In the genomic region with DNA sequence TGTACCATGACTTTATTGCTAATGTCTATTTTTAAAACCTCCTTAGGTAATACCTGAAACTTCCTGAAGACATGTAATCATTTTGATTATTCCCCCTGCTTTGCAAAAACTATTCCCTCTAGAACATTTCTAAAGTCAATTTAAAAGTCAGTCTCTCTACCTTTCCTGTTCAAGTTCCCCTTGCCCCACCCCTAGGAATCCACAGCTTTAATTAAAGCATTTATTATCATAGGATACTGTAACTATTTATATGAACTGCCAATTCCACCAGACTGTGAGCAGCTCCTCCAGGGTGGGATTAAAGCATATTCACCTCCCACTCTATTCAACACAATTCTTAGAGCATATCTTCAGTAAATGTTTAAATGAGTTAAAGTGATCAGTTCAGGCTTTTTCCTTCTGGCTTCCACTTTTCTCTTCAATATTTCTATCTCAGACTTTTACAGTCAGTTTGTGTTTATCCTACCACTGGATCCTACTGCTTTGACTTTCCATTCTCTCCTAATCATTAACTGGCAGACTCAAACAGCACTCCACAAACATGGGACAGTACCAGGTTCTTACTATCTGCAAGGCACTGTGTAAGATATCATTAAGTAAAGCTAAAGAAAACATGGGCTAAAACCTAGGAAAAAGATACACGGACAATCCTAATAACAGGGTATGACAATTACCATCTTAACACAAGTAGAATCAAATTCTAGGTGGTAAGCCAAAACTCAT, we compare ENCODE assay signal across 22 cellular contexts. TPM values are rescaled to one million over a fixed set of nuclear protein-coding genes. Genes with fewer than 3 reads are reported as not detected.
"Had no signal": no experiment of that assay in that cellular context is flagged by ENCODE, and none has a peak within 500 bp of the region (broad histone marks: within the 10 kb centered on the region; RNA-seq: fewer than 3 reads in every experiment).

No MANE protein-coding gene starts in this region.

- H3K36me3 Mint-ChIP-seq: activated naive CD8-positive, alpha-beta T cell treated with anti-CD3 and anti-CD28 coated beads for 36 hours had no signal

- DNase-seq: activated CD4-positive, alpha-beta T cell treated with anti-CD3 and anti-CD28 coated beads for 4 hours; activated CD4-positive, alpha-beta T cell treated with anti-CD3 and anti-CD28 coated beads, Interleukin-2, amount 50 U/mL, for 48 hours; activated CD4-positive, CD25-positive, alpha-beta regulatory T cell; activated CD8-positive, alpha-beta memory T cell treated with anti-CD3 and anti-CD28 coated beads, Interleukin-2, amount 50 U/mL, for 48 hours; activated naive CD4-positive, alpha-beta T cell treated with Interleukin-2 at 50 U/mL for 16 hours; activated naive CD8-positive, alpha-beta T cell treated with anti-CD3 and anti-CD28 coated beads for 36 hours; activated T-cell treated with anti-CD3 and anti-CD28 coated beads, Interleukin-2, amount 50 U/mL, for 48 hours; colonic mucosa; dorsolateral prefrontal cortex; effector memory CD8-positive, alpha-beta T cell; left cardiac atrium; midbrain; stimulated activated CD4-positive, alpha-beta T cell treated with anti-CD3 and anti-CD28 coated beads, Interleukin-12 subunit alpha, Interleukin-12 subunit beta, amount 100 ng/mL, for 4 hours; stimulated activated CD4-positive, alpha-beta T cell treated with anti-CD3 and anti-CD28 coated beads, Interleukin-4, amount 100 ng/mL, for 4 hours; substantia nigra; SW 1271; T-helper 17 cell; tibial artery had no signal

- H3K9me3 ChIP-seq: breast epithelium, colonic mucosa, esophagus muscularis mucosa, tibial artery had no signal

- H3K27me3 ChIP-seq: breast epithelium, colonic mucosa, dorsolateral prefrontal cortex, esophagus muscularis mucosa, tibial artery had no signal

- H3K4me3 ChIP-seq: breast epithelium, colonic mucosa, dorsolateral prefrontal cortex, esophagus muscularis mucosa, tibial artery had no signal

- ATAC-seq: effector memory CD8-positive, alpha-beta T cell; left cardiac atrium; T-helper 17 cell had no signal

- H3K27ac ChIP-seq: breast epithelium, dorsolateral prefrontal cortex, esophagus muscularis mucosa, tibial artery had no signal

- H3K4me1 Mint-ChIP-seq: activated naive CD8-positive, alpha-beta T cell treated with anti-CD3 and anti-CD28 coated beads for 36 hours had no signal

- H3K27ac Mint-ChIP-seq: activated naive CD8-positive, alpha-beta T cell treated with anti-CD3 and anti-CD28 coated beads for 36 hours; effector memory CD8-positive, alpha-beta T cell; stimulated activated naive CD8-positive, alpha-beta T cell treated with anti-CD3 and anti-CD28 coated beads, Interleukin-15, Interleukin-2, amounts not matched to agents 100 ng/mL and 50 ng/mL, for 24 hours; T-helper 17 cell had no signal

- H3K4me1 ChIP-seq: breast epithelium had no signal

- H3K4me3 Mint-ChIP-seq: activated naive CD8-positive, alpha-beta T cell treated with anti-CD3 and anti-CD28 coated beads for 36 hours; effector memory CD8-positive, alpha-beta T cell; stimulated activated naive CD8-positive, alpha-beta T cell treated with anti-CD3 and anti-CD28 coated beads, Interleukin-15, Interleukin-2, amounts not matched to agents 100 ng/mL and 50 ng/mL, for 24 hours; T-helper 17 cell had no signal

- H3K9me3 Mint-ChIP-seq: activated naive CD8-positive, alpha-beta T cell treated with anti-CD3 and anti-CD28 coated beads for 36 hours; central memory CD8-positive, alpha-beta T cell; effector memory CD8-positive, alpha-beta T cell; stimulated activated naive CD8-positive, alpha-beta T cell treated with anti-CD3 and anti-CD28 coated beads, Interleukin-15, Interleukin-2, amounts not matched to agents 100 ng/mL and 50 ng/mL, for 24 hours had no signal

- H3K36me3 ChIP-seq: breast epithelium, colonic mucosa had no signal

RNA-seq across cellular contexts. Expression of a gene that starts 39.1 kb away (rescaled TPM):
- total RNA-seq: T-helper 17 cell had no signal
